9 cellular contexts compared by ENCODE assay signal in genomic region chr5:180799194-180799593, GRCh38. TPM values are rescaled to one million over a fixed set of nuclear protein-coding genes. Genes with fewer than 3 reads are reported as not detected.
DNase-seq lines count a peak whose midpoint lies in the region; ATAC-seq, FAIRE-seq and TF ChIP-seq lines count a peak whose summit lies in the region.
"Had no signal": no experiment of that assay in that cellular context is flagged by ENCODE, and none has a peak within 500 bp of the region (broad histone marks: within the 10 kb centered on the region; RNA-seq: fewer than 3 reads in every experiment).

No MANE protein-coding gene starts in this region.

- peaks cover 49% of the 10 kb centered on the region for H3K36me3 Mint-ChIP-seq in stimulated activated naive CD8-positive, alpha-beta T cell treated with anti-CD3 and anti-CD28 coated beads, Interleukin-15, Interleukin-2, amounts not matched to agents 100 ng/mL and 50 ng/mL, for 24 hours (ENCODE audit: low read depth)

- peaks cover 75% of the 10 kb centered on the region for H3K4me1 Mint-ChIP-seq in stimulated activated naive CD8-positive, alpha-beta T cell treated with anti-CD3 and anti-CD28 coated beads, Interleukin-15, Interleukin-2, amounts not matched to agents 100 ng/mL and 50 ng/mL, for 24 hours (ENCODE audit: low read depth)

- H3K36me3 ChIP-seq in kidney (ENCODE audit: control insufficient read depth in 1 of 2, insufficient read depth in 2 of 2, low read length in 2 of 2): peaks cover 0 to 5% of the 10 kb centered on the region in 2 donors

- no peaks in the 10 kb centered on the region for H3K27me3 Mint-ChIP-seq in stimulated activated naive CD8-positive, alpha-beta T cell treated with anti-CD3 and anti-CD28 coated beads, Interleukin-15, Interleukin-2, amounts not matched to agents 100 ng/mL and 50 ng/mL, for 24 hours

- FAIRE-seq in kidney (lab: Jason Lieb, UNC): no peak

- no peak for ATAC-seq in stimulated activated naive CD8-positive, alpha-beta T cell treated with anti-CD3 and anti-CD28 coated beads, Interleukin-15, Interleukin-2, amounts not matched to agents 100 U/mL and 50 U/mL, for 24 hours
- ATAC-seq in GM21723 (IDR thresholded peaks at IDR 0.05; ENCODE audit: unreplicated experiment): no peak

- H3K9me3 ChIP-seq in kidney (ENCODE audit: control insufficient read depth in 1 of 2, low read length in 2 of 2): no peaks in the 10 kb centered on the region

- no peak for DNase-seq in stimulated activated naive CD8-positive, alpha-beta T cell treated with anti-CD3 and anti-CD28 coated beads, Interleukin-15, Interleukin-2, amounts not matched to agents 100 U/mL and 50 U/mL, for 24 hours
- DNase-seq in activated CD8-positive, alpha-beta memory T cell treated with anti-CD3 and anti-CD28 coated beads, Interleukin-2, amount 50 U/mL, for 48 hours: peak; percentile 47
- DNase-seq in kidney (no peak), epidermal melanocyte (ENCODE audit: insufficient read length, low spot score) (no peak), NCI-H2029 treated with DMSO at 0.1 percent for 48 hours (lab: John Stamatoyannopoulos, UW) (no peak), EL (no peak)
- DNase-seq: NCI-H1694 had no signal

- no peaks in the 10 kb centered on the region for H3K9me3 Mint-ChIP-seq in stimulated activated naive CD8-positive, alpha-beta T cell treated with anti-CD3 and anti-CD28 coated beads, Interleukin-15, Interleukin-2, amounts not matched to agents 100 ng/mL and 50 ng/mL, for 24 hours

- H3K4me3 ChIP-seq in kidney (ENCODE audit: low read length in 2 of 2): no peak overlapping the region

- peaks cover 21 to 42% of the 10 kb centered on the region in 2 donors for H3K4me1 ChIP-seq in kidney (ENCODE audit: control insufficient read depth in 1 of 2, insufficient read depth in 1 of 2, low read depth in 1 of 2, low read length in 2 of 2)

- intact Hi-C loops in kidney (cut with DNase I): no loop called here

- peak overlapping the region; percentile 1 for H3K4me3 Mint-ChIP-seq in stimulated activated naive CD8-positive, alpha-beta T cell treated with anti-CD3 and anti-CD28 coated beads, Interleukin-15, Interleukin-2, amounts not matched to agents 100 ng/mL and 50 ng/mL, for 24 hours

- TF ChIP-seq CTCF in kidney (IDR thresholded peaks at IDR 0.05; ENCODE audit: borderline replicate concordance, extremely low read depth, insufficient read depth): peak; percentile 53

- no peak overlapping the region for H3K27ac ChIP-seq in kidney (ENCODE audit: low read depth in 2 of 2, low read length in 2 of 2)

- peak overlapping the region; percentile 72 for H3K27ac Mint-ChIP-seq in stimulated activated naive CD8-positive, alpha-beta T cell treated with anti-CD3 and anti-CD28 coated beads, Interleukin-15, Interleukin-2, amounts not matched to agents 100 ng/mL and 50 ng/mL, for 24 hours

- no peak overlapping the region for H3K9ac ChIP-seq in kidney (ENCODE audit: low read length in 2 of 2)

RNA-seq across cellular contexts. Expression of gene MGAT1, which starts 3.4 kb away (rescaled TPM):
- 132 TPM for total RNA-seq in kidney
- polyA plus RNA-seq in kidney (ENCODE audit: insufficient read depth, low read depth, low replicate concordance): 73.3 TPM

RNA-seq across cellular contexts. Expression of gene OR2Y1, which starts 59.3 kb away (rescaled TPM):
- total RNA-seq in kidney: not detected
- polyA plus RNA-seq in kidney (ENCODE audit: insufficient read depth, low read depth, low replicate concordance): not detected
